ENCODE assay signal across 13 cellular contexts in genomic region chr5:91074615-91075014, GRCh38.
A peak's percentile ranks its signal among the peaks of the same experiment; 100 is the strongest.
DNase-seq lines count a peak whose midpoint lies in the region; ATAC-seq and TF ChIP-seq lines count a peak whose summit lies in the region.
"Had no signal": no experiment of that assay in that cellular context is flagged by ENCODE, and none has a peak within 500 bp of the region (broad histone marks: within the 10 kb centered on the region; RNA-seq: fewer than 3 reads in every experiment).

No MANE protein-coding gene starts in this region.

- H3K9me3 Mint-ChIP-seq in nephron: no peaks in the 10 kb centered on the region
- H3K9me3 Mint-ChIP-seq: T-helper 1 cell treated with Interleukin-12 subunit alpha and Interleukin-12 subunit beta and Interleukin-4 antibody, amounts not matched to agents 30 μg/mL and 1 μg/mL, for 36 hours had no signal

- H3K27ac Mint-ChIP-seq in nephron: peak overlapping the region; percentile 79 to 92 (median 80)
- H3K27ac Mint-ChIP-seq: T-helper 1 cell treated with Interleukin-12 subunit alpha and Interleukin-12 subunit beta and Interleukin-4 antibody, amounts not matched to agents 30 μg/mL and 1 μg/mL, for 36 hours had no signal

- H3K36me3 ChIP-seq in mammary epithelial cell (ENCODE audit: insufficient read depth, low read length): no peaks in the 10 kb centered on the region

- dilution Hi-C loops in mammary epithelial cell (cut with HindIII; ENCODE audit: low sequenced_read_pairs): no loop called here

- H3K79me2 ChIP-seq in mammary epithelial cell (ENCODE audit: insufficient read depth, low read length): no peaks in the 10 kb centered on the region

- intact Hi-C loops in mammary epithelial cell (cut with micrococcal nuclease): no loop called here

- H3K4me3 Mint-ChIP-seq in nephron: no peak overlapping the region
- H3K4me3 Mint-ChIP-seq: T-helper 1 cell treated with Interleukin-12 subunit alpha and Interleukin-12 subunit beta and Interleukin-4 antibody, amounts not matched to agents 30 μg/mL and 1 μg/mL, for 36 hours had no signal

- in situ Hi-C loops in mammary epithelial cell (cut with MboI; ENCODE audit: low sequenced_read_pairs in 2 of 2): loop anchor here in 1 of 2 donors (25.0 kb wide), 1 partner anchor 137 kb away; no protein-coding TSS in a partner anchor

- CTCF ChIA-PET in mammary epithelial cell (lab: Charles Lee; ENCODE audit: low non-redundant PET): no interaction called here

- TF ChIP-seq CTCF in mammary epithelial cell (conservative IDR thresholded peaks at IDR 0.05 in 1 of 2, IDR thresholded peaks at IDR 0.05 in 1 of 2; ENCODE audit: extremely low read depth in 1 of 2, insufficient read depth in 1 of 2, low read depth in 1 of 2, low read length in 2 of 2): peak in 1 of 2 donors; percentile 34
- peak in 2 of 3 experiments; percentile 10 to 18 for TF ChIP-seq CTCF in nephron (IDR thresholded peaks at IDR 0.05; ENCODE audit: unreplicated experiment in 3 of 3)

- H3K4me2 ChIP-seq in mammary epithelial cell (ENCODE audit: insufficient read depth, low read depth, low read length): no peak overlapping the region

- peaks cover 4% of the 10 kb centered on the region for H3K36me3 Mint-ChIP-seq in nephron (ENCODE audit: low read depth)

- H4K20me1 ChIP-seq in mammary epithelial cell (ENCODE audit: insufficient read depth, low read length): no peaks in the 10 kb centered on the region

- no peak overlapping the region for H3K27ac ChIP-seq in mammary epithelial cell (ENCODE audit: insufficient read depth, low read depth, low read length)
- H3K27ac ChIP-seq: psoas muscle had no signal

- BruUV-seq in mammary epithelial cell (replicated peaks; lab: Mats Ljungman, UMichigan): no TSS peak

- 44% methylated on average over 1 of the region's 1 CpG for WGBS in mammary epithelial cell (ENCODE audit: low coverage, missing lambda C conversion rate)

- H3K9me3 ChIP-seq in mammary epithelial cell (replicated peaks; ENCODE audit: insufficient read depth, low read length): no peaks in the 10 kb centered on the region
- H3K9me3 ChIP-seq: psoas muscle had no signal

- H2AFZ ChIP-seq in mammary epithelial cell (ENCODE audit: low read depth, low read length): no peak overlapping the region

- ATAC-seq in GM18861 (IDR thresholded peaks at IDR 0.05; ENCODE audit: unreplicated experiment) (peak; percentile 88), HG02981 (IDR thresholded peaks at IDR 0.05; ENCODE audit: unreplicated experiment) (peak; percentile 77)
- ATAC-seq: psoas muscle had no signal

- H3K4me3 ChIP-seq in mammary epithelial cell (replicated peaks in 1 of 3; ENCODE audit: insufficient read depth in 1 of 3, low read depth in 2 of 3, low read length in 3 of 3): no peak overlapping the region
- H3K4me3 ChIP-seq: psoas muscle had no signal

- no peaks in the 10 kb centered on the region for H3K4me1 ChIP-seq in mammary epithelial cell (ENCODE audit: insufficient read depth, low read length)

- no peaks in the 10 kb centered on the region for H3K27me3 Mint-ChIP-seq in nephron (ENCODE audit: low read depth)

- peaks cover 6% of the 10 kb centered on the region for H3K4me1 Mint-ChIP-seq in nephron

- H3K9ac ChIP-seq in mammary epithelial cell (ENCODE audit: insufficient read depth, low read length): no peak overlapping the region

- no peaks in the 10 kb centered on the region for H3K27me3 ChIP-seq in mammary epithelial cell (ENCODE audit: insufficient read depth, low read length)

- DNase-seq in mammary epithelial cell (peak; percentile 36), SK-N-DZ (ENCODE audit: low spot score) (no peak), SW 1271 (lab: John Stamatoyannopoulos, UW) (no peak)
- no peak for DNase-seq in effector CD4-positive, alpha-beta T cell
- DNase-seq in activated CD4-positive, CD25-positive, alpha-beta regulatory T cell treated with anti-CD3 and anti-CD28 coated beads, Interleukin-2, amount 50 U/mL, for 72 hours: no peak
- DNase-seq: activated effector memory CD4-positive, alpha-beta T cell treated with Interleukin-2 at 50 U/mL for 16 hours; head of caudate nucleus; NCI-H187; psoas muscle had no signal
